20 cellular contexts compared by ENCODE assay signal in the genomic region with DNA sequence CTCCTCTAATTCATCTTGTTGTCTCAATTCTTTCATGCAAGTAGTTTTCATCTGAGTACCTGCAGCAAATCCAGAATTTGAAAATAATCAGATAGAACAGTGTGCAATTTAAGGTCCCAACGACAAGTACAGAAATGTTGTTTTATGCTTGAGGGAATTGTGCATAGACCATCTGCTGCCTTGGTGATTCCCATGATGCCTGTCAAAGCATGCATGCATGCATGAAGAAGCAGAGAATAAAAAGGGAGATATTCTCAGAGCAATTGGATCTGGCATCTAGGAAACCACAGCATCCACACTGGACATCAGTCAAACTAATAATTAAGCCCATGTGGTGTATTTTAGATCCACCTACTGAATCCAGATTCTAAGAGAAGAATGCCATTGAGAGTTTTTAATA.
"Had no signal": no experiment of that assay in that cellular context is flagged by ENCODE, and none has a peak within 500 bp of the region (broad histone marks: within the 10 kb centered on the region; RNA-seq: fewer than 3 reads in every experiment).

No MANE protein-coding gene starts in this region.

- H3K27me3 ChIP-seq: body of pancreas, heart left ventricle had no signal

- H3K4me1 ChIP-seq: psoas muscle had no signal

- DNase-seq: activated CD4-positive, alpha-beta T cell treated with anti-CD3 and anti-CD28 coated beads for 48 hours; activated CD8-positive, alpha-beta memory T cell treated with anti-CD3 and anti-CD28 coated beads, Interleukin-2, amount 50 U/mL, for 4 hours; activated CD8-positive, alpha-beta T cell treated with anti-CD3 and anti-CD28 coated beads for 36 hours; activated gamma-delta T cell; activated T-cell treated with anti-CD3 and anti-CD28 coated beads, Interleukin-2, amount 50 U/mL, for 48 hours; body of pancreas; dermis blood vessel endothelial cell; effector memory CD8-positive, alpha-beta T cell; foreskin melanocyte; heart left ventricle; left ventricle myocardium inferior; naive thymus-derived CD4-positive, alpha-beta T cell; psoas muscle; stimulated activated naive CD8-positive, alpha-beta T cell treated with anti-CD3 and anti-CD28 coated beads, Interleukin-15, amount 100 ng/mL, for 72 hours; T-helper 17 cell had no signal

- H3K27ac ChIP-seq: body of pancreas, epithelial cell of prostate, heart left ventricle, left ventricle myocardium inferior, psoas muscle had no signal

- H3K27me3 Mint-ChIP-seq: activated CD8-positive, alpha-beta T cell treated with anti-CD3 and anti-CD28 coated beads for 36 hours; central memory CD8-positive, alpha-beta T cell; effector memory CD8-positive, alpha-beta T cell; naive thymus-derived CD4-positive, alpha-beta T cell; stimulated activated naive CD8-positive, alpha-beta T cell treated with anti-CD3 and anti-CD28 coated beads, Interleukin-15, amount 100 ng/mL, for 72 hours; T-helper 17 cell; type B pancreatic cell had no signal

- H3K36me3 Mint-ChIP-seq: naive thymus-derived CD4-positive, alpha-beta T cell; type B pancreatic cell; WTC11 had no signal

- H3K9me3 Mint-ChIP-seq: activated CD8-positive, alpha-beta T cell treated with anti-CD3 and anti-CD28 coated beads for 36 hours; activated naive CD4-positive, alpha-beta T cell treated with anti-CD3 and anti-CD28 coated beads, Interleukin-2, amount 50 U/mL, for 72 hours; stimulated activated naive CD8-positive, alpha-beta T cell treated with anti-CD3 and anti-CD28 coated beads, Interleukin-15, amount 100 ng/mL, for 72 hours; type B pancreatic cell; WTC11 had no signal

- H3K4me1 Mint-ChIP-seq: central memory CD8-positive, alpha-beta T cell; naive thymus-derived CD4-positive, alpha-beta T cell; stimulated activated naive CD8-positive, alpha-beta T cell treated with anti-CD3 and anti-CD28 coated beads, Interleukin-15, amount 100 ng/mL, for 72 hours; T-helper 17 cell had no signal

- H3K27ac Mint-ChIP-seq: activated CD8-positive, alpha-beta T cell treated with anti-CD3 and anti-CD28 coated beads for 36 hours; activated naive CD4-positive, alpha-beta T cell treated with anti-CD3 and anti-CD28 coated beads, Interleukin-2, amount 50 U/mL, for 72 hours; effector memory CD8-positive, alpha-beta T cell; naive thymus-derived CD4-positive, alpha-beta T cell; stimulated activated naive CD8-positive, alpha-beta T cell treated with anti-CD3 and anti-CD28 coated beads, Interleukin-15, amount 100 ng/mL, for 72 hours; T-helper 17 cell; type B pancreatic cell; WTC11 had no signal

- H3K9me3 ChIP-seq: body of pancreas, left ventricle myocardium inferior, psoas muscle had no signal

- H3K4me3 Mint-ChIP-seq: activated CD8-positive, alpha-beta T cell treated with anti-CD3 and anti-CD28 coated beads for 36 hours; central memory CD8-positive, alpha-beta T cell; effector memory CD8-positive, alpha-beta T cell; naive thymus-derived CD4-positive, alpha-beta T cell; stimulated activated naive CD8-positive, alpha-beta T cell treated with anti-CD3 and anti-CD28 coated beads, Interleukin-15, amount 100 ng/mL, for 72 hours; T-helper 17 cell; type B pancreatic cell; WTC11 had no signal

- H3K4me3 ChIP-seq: body of pancreas, heart left ventricle, left ventricle myocardium inferior, psoas muscle had no signal

- H3K36me3 ChIP-seq: heart left ventricle, left ventricle myocardium inferior had no signal
